ENCODE assay signal across 7 cellular contexts in the genomic region with DNA sequence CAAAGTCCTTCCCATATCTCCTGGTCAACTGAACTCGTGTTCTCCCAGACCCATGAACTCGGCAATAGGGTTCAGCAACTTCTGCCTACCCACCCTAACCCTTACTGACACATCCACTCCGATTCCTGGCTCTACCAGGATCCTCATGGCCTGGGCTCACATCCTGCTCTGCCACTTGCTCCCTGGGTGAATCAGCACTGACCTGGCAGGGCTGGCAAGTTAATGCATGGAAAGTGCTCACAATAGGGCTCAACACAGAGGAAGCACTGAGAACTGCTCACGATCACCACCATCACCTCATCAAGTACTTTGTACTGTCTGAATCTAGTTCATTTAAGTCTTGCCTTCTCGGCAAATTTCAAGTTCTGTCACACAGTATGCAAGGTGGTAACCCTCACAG.
DNase-seq lines count a peak whose midpoint lies in the region; ATAC-seq, FAIRE-seq and TF ChIP-seq lines count a peak whose summit lies in the region.
"Not testable (repeated sequence)": the region's sequence is repeated elsewhere in the genome, so short reads cannot be mapped to it uniquely, and the experiment has no call there.

No MANE protein-coding gene starts in this region.

- TF ChIP-seq CTCF in RWPE2 (IDR thresholded peaks at IDR 0.05; ENCODE audit: poor library complexity, severe bottlenecking); bronchial epithelial cell (IDR thresholded peaks at IDR 0.05; ENCODE audit: insufficient read depth, low read length, severe bottlenecking); foreskin keratinocyte (conservative IDR thresholded peaks at IDR 0.05); keratinocyte (optimal IDR thresholded peaks at IDR 0.05 in 1 of 3, IDR thresholded peaks at IDR 0.05 in 1 of 3, conservative IDR thresholded peaks at IDR 0.05 in 1 of 3; ENCODE audit: extremely low read depth in 1 of 3, insufficient read depth in 2 of 3, low read length in 3 of 3): not testable (repeated sequence)

- H3K9ac ChIP-seq in keratinocyte (ENCODE audit: control insufficient read depth, extremely low read depth, insufficient read depth, low read length): not testable (repeated sequence)

- not testable (repeated sequence) for H3K4me3 ChIP-seq in RWPE2 (ENCODE audit: severe bottlenecking); bronchial epithelial cell (ENCODE audit: low read depth, low read length); keratinocyte (ENCODE audit: control insufficient read depth in 2 of 3, extremely low read depth in 1 of 3, insufficient read depth in 2 of 3, low read depth in 1 of 3, low read length in 3 of 3)

- H4K20me1 ChIP-seq in keratinocyte (ENCODE audit: control insufficient read depth, extremely low read depth, insufficient read depth, low read length): not testable (repeated sequence)

- DNase-seq in H54 (ENCODE audit: insufficient read length, low spot score); RCC 7860 (ENCODE audit: low spot score); RWPE2 (ENCODE audit: low spot score); bronchial epithelial cell (ENCODE audit: low read depth); foreskin keratinocyte; keratinocyte (ENCODE audit: low read depth, low spot score): not testable (repeated sequence)

- not testable (repeated sequence) for H3K9me3 ChIP-seq in RWPE2 (ENCODE audit: severe bottlenecking); keratinocyte (ENCODE audit: control insufficient read depth, low read depth, low read length)

- ATAC-seq in RWPE2 (ENCODE audit: low read depth) (peak; percentile 68; the same call in 2 of the 3 replicates), esophagus mucosa (peak; percentile 91), foreskin keratinocyte (peak; percentile 59)

- TF ChIP-seq POLR2A in H54 (IDR thresholded peaks at IDR 0.05; ENCODE audit: low read depth, low read length): not testable (repeated sequence)

- H3K36me3 ChIP-seq in RWPE2 (ENCODE audit: low read depth); bronchial epithelial cell (ENCODE audit: control insufficient read depth, insufficient read depth, low read length); keratinocyte (ENCODE audit: control insufficient read depth in 2 of 2, extremely low read depth in 1 of 2, insufficient read depth in 2 of 2, low read length in 2 of 2): not testable (repeated sequence)

- not testable (repeated sequence) for H3K79me2 ChIP-seq in keratinocyte (ENCODE audit: control insufficient read depth, insufficient read depth, low read length)

- H3K4me1 ChIP-seq in RWPE2 (ENCODE audit: insufficient read depth, poor library complexity, severe bottlenecking); foreskin keratinocyte; keratinocyte (ENCODE audit: control insufficient read depth, extremely low read depth, insufficient read depth, low read length): not testable (repeated sequence)

- H3K4me2 ChIP-seq in keratinocyte (ENCODE audit: control insufficient read depth, extremely low read depth, insufficient read depth, low read depth, low read length): not testable (repeated sequence)

- not testable (repeated sequence) for H2AFZ ChIP-seq in keratinocyte (ENCODE audit: control insufficient read depth, low read length)

- H3K27ac ChIP-seq in RWPE2 (ENCODE audit: poor library complexity, severe bottlenecking); foreskin keratinocyte; keratinocyte (ENCODE audit: control insufficient read depth, insufficient read depth, low read length): not testable (repeated sequence)

- dilution Hi-C loops in keratinocyte (cut with MboI; ENCODE audit: extremely low pct_ligation_motif_present, low sequenced_read_pairs): not testable (repeated sequence)

- FAIRE-seq in H54 (lab: Jason Lieb, UNC) (peak; percentile 92), RCC 7860 (lab: Jason Lieb, UNC) (peak; percentile 67), bronchial epithelial cell (lab: Jason Lieb, UNC) (peak; percentile 58), keratinocyte (lab: Jason Lieb, UNC) (peak; percentile 95)

- not testable (repeated sequence) for H3K9me1 ChIP-seq in keratinocyte (ENCODE audit: control insufficient read depth, extremely low read depth, insufficient read depth, low read length)

- H3K27me3 ChIP-seq in RWPE2 (ENCODE audit: insufficient read depth, poor library complexity, severe bottlenecking); bronchial epithelial cell (ENCODE audit: control insufficient read depth, insufficient read depth, low read length); foreskin keratinocyte; keratinocyte (ENCODE audit: control insufficient read depth, extremely low read depth, insufficient read depth, low read length): not testable (repeated sequence)
